36 cellular contexts compared by ENCODE assay signal in genomic region chr5:26805076-26805475, GRCh38.
A peak's percentile ranks its signal among the peaks of the same experiment; 100 is the strongest.
DNase-seq lines count a peak whose midpoint lies in the region; ATAC-seq, FAIRE-seq and TF ChIP-seq lines count a peak whose summit lies in the region.
"Had no signal": no experiment of that assay in that cellular context is flagged by ENCODE, and none has a peak within 500 bp of the region (broad histone marks: within the 10 kb centered on the region; RNA-seq: fewer than 3 reads in every experiment).

No MANE protein-coding gene starts in this region.

- ATAC-seq in stimulated activated naive CD8-positive, alpha-beta T cell treated with anti-CD3 and anti-CD28 coated beads, Interleukin-15, Interleukin-2, amounts not matched to agents 100 U/mL and 50 U/mL, for 24 hours: no peak
- ATAC-seq: A549, foreskin keratinocyte, left lung, pancreas had no signal

- no peak for TF ChIP-seq CTCF in D721Med (IDR thresholded peaks at IDR 0.05; ENCODE audit: insufficient read depth, missing control alignments)

- FAIRE-seq in D721Med (lab: Jason Lieb, UNC): peak; percentile 35
- FAIRE-seq: A549, endometrium, GM12891, islet of Langerhans, pancreas, small intestine had no signal

- DNase-seq in NCI-H146 treated with DMSO at 0.1 percent for 48 hours (lab: John Stamatoyannopoulos, UW; ENCODE audit: unreplicated experiment) (peak; percentile 13), NCI-H146 (lab: John Stamatoyannopoulos, UW) (no peak), D721Med (ENCODE audit: insufficient read length, low spot score) (no peak), M059J (ENCODE audit: low read depth) (peak; percentile 1), RKO (ENCODE audit: low spot score) (peak; percentile 37), NOMO-1 (lab: John Stamatoyannopoulos, UW; ENCODE audit: unreplicated experiment in 2 of 2) (no peak), ureter (ENCODE audit: low spot score) (no peak)
- no peak for DNase-seq in stimulated activated naive CD8-positive, alpha-beta T cell treated with anti-CD3 and anti-CD28 coated beads, Interleukin-15, Interleukin-2, amounts not matched to agents 100 U/mL and 50 U/mL, for 24 hours
- DNase-seq: activated CD4-positive, alpha-beta T cell treated with anti-CD3 and anti-CD28 coated beads, Interleukin-2, amount 10 ng/mL, durations not matched to agents 24 days and 14 days; activated CD8-positive, alpha-beta memory T cell treated with anti-CD3 and anti-CD28 coated beads for 24 hours; activated naive CD4-positive, alpha-beta T cell treated with anti-CD3 and anti-CD28 coated beads, Interleukin-2, amount 50 U/mL, for 16 hours; activated T-cell treated with anti-CD3 and anti-CD28 coated beads for 4 hours; AML-193; amniotic stem cell; CD4-positive, CD25-positive, alpha-beta regulatory T cell; cerebellar nuclear complex; esophagus squamous epithelium; head of caudate nucleus; Karpas-422; left lung; mesenchymal stem cell; MV-4-11; NCI-H2029 treated with DMSO at 0.1 percent for 48 hours; NCI-H510A; NK-92 treated with Interleukin-12 subunit alpha and Interleukin-12 subunit beta, amount 100 ng/mL, for 24 hours; pancreas; PC-9; Right ventricle myocardium superior; small intestine; T1000; testis had no signal

Comparison
In these comparisons a context has a peak if more than half of its experiments do, and no peak if none do; other contexts are left out.
1. DNase-seq: peak in NCI-H146 treated with DMSO at 0.1 percent for 48 hours (single experiment), M059J (single experiment) and RKO (single experiment); none in NCI-H146 (single experiment), D721Med (single experiment), stimulated activated naive CD8-positive, alpha-beta T cell treated with anti-CD3 and anti-CD28 coated beads, Interleukin-15, Interleukin-2, amounts not matched to agents 100 U/mL and 50 U/mL, for 24 hours (single experiment), NOMO-1 (0 of 2) and ureter (single experiment).